13 cellular contexts compared by ENCODE assay signal in genomic region chr16:85284138-85284897, GRCh38.
A peak's percentile ranks its signal among the peaks of the same experiment; 100 is the strongest.
DNase-seq lines count a peak whose midpoint lies in the region; ATAC-seq, FAIRE-seq and TF ChIP-seq lines count a peak whose summit lies in the region.
"Had no signal": no experiment of that assay in that cellular context is flagged by ENCODE, and none has a peak within 500 bp of the region (broad histone marks: within the 10 kb centered on the region; RNA-seq: fewer than 3 reads in every experiment).

No MANE protein-coding gene starts in this region.

- H3K9ac ChIP-seq in HepG2 (ENCODE audit: insufficient read depth, low read depth, low read length): no peak overlapping the region
- no peak overlapping the region for H3K9ac ChIP-seq in SK-N-SH

- H3K27me3 Mint-ChIP-seq in glutamatergic neuron (ENCODE audit: unreplicated experiment): peaks cover 16% of the 10 kb centered on the region
- no peaks in the 10 kb centered on the region for H3K27me3 Mint-ChIP-seq in natural killer cell (ENCODE audit: low read depth in 2 of 2)
- no peaks in the 10 kb centered on the region for H3K27me3 Mint-ChIP-seq in activated naive CD4-positive, alpha-beta T cell treated with anti-CD3 and anti-CD28 coated beads for 36 hours (ENCODE audit: low read depth)
- H3K27me3 Mint-ChIP-seq: activated CD4-positive, alpha-beta T cell treated with anti-CD3 and anti-CD28 coated beads, Interleukin-2, amount 10 ng/mL, durations not matched to agents 7 days and 5 days had no signal

- TF ChIP-seq EP300 in HepG2 (IDR thresholded peaks at IDR 0.05; ENCODE audit: low read depth in 2 of 2, low read length in 2 of 2) (no peak), HepG2 (CRISPR knock-in tag; IDR thresholded peaks at IDR 0.05; ENCODE audit: borderline replicate concordance) (no peak), SK-N-SH (IDR thresholded peaks at IDR 0.05; ENCODE audit: borderline replicate concordance in 1 of 2, low read depth in 1 of 2, low read length in 1 of 2) (no peak)

- H3K27ac Mint-ChIP-seq in glutamatergic neuron (ENCODE audit: unreplicated experiment) (peak overlapping the region; percentile 95), natural killer cell (no peak overlapping the region)
- H3K27ac Mint-ChIP-seq in activated naive CD4-positive, alpha-beta T cell treated with anti-CD3 and anti-CD28 coated beads for 36 hours: no peak overlapping the region
- H3K27ac Mint-ChIP-seq: activated CD4-positive, alpha-beta T cell treated with anti-CD3 and anti-CD28 coated beads, Interleukin-2, amount 10 ng/mL, durations not matched to agents 7 days and 5 days had no signal

- 83% methylated on average over 38 of the region's 38 CpGs for WGBS in HepG2 (ENCODE audit: low lambda C conversion rate)
- WGBS in right lobe of liver (ENCODE audit: insufficient coverage, low coverage, low lambda C conversion rate, missing lambda C conversion rate): 89% methylated on average over 20 of the region's 38 CpGs
- 92% methylated on average over 36 of the region's 38 CpGs for WGBS in SK-N-SH (ENCODE audit: low lambda C conversion rate)

- H3F3A ChIP-seq in SK-N-SH (replicated peaks; ENCODE audit: insufficient read depth): peaks cover 6% of the 10 kb centered on the region

- no peak overlapping the region for H2AFZ ChIP-seq in HepG2 (ENCODE audit: low read length)
- no peak overlapping the region for H2AFZ ChIP-seq in SK-N-SH (ENCODE audit: low read depth)

- no peak for TF ChIP-seq POLR2A in HepG2 (IDR thresholded peaks at IDR 0.05; ENCODE audit: insufficient read depth in 1 of 2, low read depth in 2 of 2, low read length in 2 of 2)
- no peak for TF ChIP-seq POLR2A in right lobe of liver (IDR thresholded peaks at IDR 0.05)

- H3K4me3 Mint-ChIP-seq in glutamatergic neuron (ENCODE audit: unreplicated experiment) (peak overlapping the region; percentile 34), natural killer cell (no peak overlapping the region)
- H3K4me3 Mint-ChIP-seq in activated naive CD4-positive, alpha-beta T cell treated with anti-CD3 and anti-CD28 coated beads for 36 hours: no peak overlapping the region
- H3K4me3 Mint-ChIP-seq: activated CD4-positive, alpha-beta T cell treated with anti-CD3 and anti-CD28 coated beads, Interleukin-2, amount 10 ng/mL, durations not matched to agents 7 days and 5 days had no signal

- H4K20me1 ChIP-seq in HepG2 (ENCODE audit: insufficient read depth, low read length) (no peaks in the 10 kb centered on the region; the same call in 1 of the 2 replicates), SK-N-SH (ENCODE audit: insufficient read depth) (peaks cover 15% of the 10 kb centered on the region; the same call in 1 of the 2 replicates)

- H3K79me2 ChIP-seq in HepG2 (ENCODE audit: insufficient read depth, low read length) (no peaks in the 10 kb centered on the region), SK-N-SH (ENCODE audit: insufficient read depth) (no peaks in the 10 kb centered on the region)

- H3K4me3 ChIP-seq in HepG2 (replicated peaks in 1 of 3; ENCODE audit: insufficient read depth in 1 of 3, low read depth in 2 of 3, low read length in 3 of 3) (no peak overlapping the region), right lobe of liver (no peak overlapping the region), SK-N-SH (ENCODE audit: low read depth in 2 of 2, low read length in 1 of 2) (no peak overlapping the region)
- H3K4me3 ChIP-seq: gastroesophageal sphincter, SJSA1, thyroid gland had no signal

- H3K27ac ChIP-seq in HepG2 (ENCODE audit: extremely low read length, insufficient read depth, low read length) (no peak overlapping the region), right lobe of liver (no peak overlapping the region), SK-N-SH (ENCODE audit: low read depth in 2 of 2, low read length in 1 of 2) (peak overlapping the region in 1 of 2 experiments; percentile 36; a peak in 1 of 4 replicates)
- H3K27ac ChIP-seq: neutrophil, SJSA1, thyroid gland had no signal

- in situ Hi-C loops in HepG2 (cut with HindIII; ENCODE audit: extremely low pct_ligation_motif_present, low pct_unique_long_range_greater_than_20kb): no loop called here

- CTCF ChIA-PET in HepG2 (lab: Yijun Ruan, JAX; ENCODE audit: low intra/inter-chr PET ratio, low total read pairs): no interaction called here
- CTCF ChIA-PET in activated naive CD4-positive, alpha-beta T cell treated with anti-CD3 and anti-CD28 coated beads for 36 hours (lab: Charles Lee): no interaction called here
- CTCF ChIA-PET in SK-N-SH (lab: Yijun Ruan, JAX): interaction anchor here (0.7 to 7.3 kb wide), 15 partner anchors 8 to 169 kb away, joined by 3 to 67 read pairs (median 3); no protein-coding TSS in a partner anchor

- peaks cover 21% of the 10 kb centered on the region for H3K9me3 Mint-ChIP-seq in glutamatergic neuron (ENCODE audit: unreplicated experiment)
- H3K9me3 Mint-ChIP-seq in natural killer cell: no peaks in the 10 kb centered on the region
- H3K9me3 Mint-ChIP-seq in activated naive CD4-positive, alpha-beta T cell treated with anti-CD3 and anti-CD28 coated beads for 36 hours: no peaks in the 10 kb centered on the region
- H3K9me3 Mint-ChIP-seq: activated CD4-positive, alpha-beta T cell treated with anti-CD3 and anti-CD28 coated beads, Interleukin-2, amount 10 ng/mL, durations not matched to agents 7 days and 5 days had no signal

- peaks cover 35% of the 10 kb centered on the region for H3K4me1 ChIP-seq in HepG2 (ENCODE audit: insufficient read depth, low read length)
- peaks cover 0 to 42% (median 19%) of the 10 kb centered on the region in 4 donors for H3K4me1 ChIP-seq in right lobe of liver
- peaks cover 10 to 66% of the 10 kb centered on the region in 2 experiments; a peak in 3 of 4 replicates for H3K4me1 ChIP-seq in SK-N-SH (ENCODE audit: control insufficient read depth in 1 of 2, insufficient read depth in 2 of 2, low read depth in 1 of 2, low read length in 1 of 2)

- H3K36me3 ChIP-seq in HepG2 (replicated peaks in 1 of 2; ENCODE audit: control insufficient read depth in 1 of 2, insufficient read depth in 2 of 2, low read length in 2 of 2): no peaks in the 10 kb centered on the region
- no peaks in the 10 kb centered on the region for H3K36me3 ChIP-seq in right lobe of liver
- H3K36me3 ChIP-seq in SK-N-SH (replicated peaks in 1 of 2; ENCODE audit: control insufficient read depth in 1 of 2, insufficient read depth in 2 of 2, low read length in 1 of 2): no peaks in the 10 kb centered on the region
- H3K36me3 ChIP-seq: gastroesophageal sphincter, neutrophil, thyroid gland had no signal

- no peak overlapping the region for H3K4me2 ChIP-seq in HepG2 (ENCODE audit: low read depth, low read length)
- no peak overlapping the region for H3K4me2 ChIP-seq in SK-N-SH

- ATAC-seq in HepG2: no peak
- no peak for ATAC-seq in right lobe of liver
- ATAC-seq in natural killer cell: no peak
- ATAC-seq: gastroesophageal sphincter had no signal

- BruUV-seq in HepG2 (replicated peaks; lab: Mats Ljungman, UMichigan): no TSS peak

- TF ChIP-seq RAD21 in HepG2 (CRISPR knock-in tag; IDR thresholded peaks at IDR 0.05): no peak
- TF ChIP-seq RAD21 in SK-N-SH (IDR thresholded peaks at IDR 0.05; ENCODE audit: low read length): no peak

- DNase-seq in HepG2 (ENCODE audit: low spot score) (no peak), right lobe of liver (no peak), NCI-H748 (lab: John Stamatoyannopoulos, UW; ENCODE audit: unreplicated experiment) (peak; percentile 72), glutamatergic neuron (peak; percentile 37), natural killer cell (no peak), HT-29 (ENCODE audit: low spot score) (no peak), SK-N-SH (no peak)
- no peak for DNase-seq in activated naive CD4-positive, alpha-beta T cell treated with anti-CD3 and anti-CD28 coated beads for 36 hours
- DNase-seq: activated CD4-positive, alpha-beta T cell treated with anti-CD3 and anti-CD28 coated beads, Interleukin-2, amount 10 ng/mL, durations not matched to agents 7 days and 5 days; thyroid gland had no signal

- H3K36me3 Mint-ChIP-seq in glutamatergic neuron (ENCODE audit: unreplicated experiment): no peaks in the 10 kb centered on the region
- no peaks in the 10 kb centered on the region for H3K36me3 Mint-ChIP-seq in natural killer cell
- H3K36me3 Mint-ChIP-seq in activated naive CD4-positive, alpha-beta T cell treated with anti-CD3 and anti-CD28 coated beads for 36 hours (ENCODE audit: low read depth): no peaks in the 10 kb centered on the region

- TF ChIP-seq CTCF in HepG2 (CRISPR knock-in tag; IDR thresholded peaks at IDR 0.05) (no peak), right lobe of liver (IDR thresholded peaks at IDR 0.05) (no peak), glutamatergic neuron (IDR thresholded peaks at IDR 0.05; ENCODE audit: partially characterized antibody, unreplicated experiment) (no peak), natural killer cell (IDR thresholded peaks at IDR 0.05) (no peak), SK-N-SH (IDR thresholded peaks at IDR 0.05) (no peak)

- H3K9me2 ChIP-seq in SK-N-SH: no peaks in the 10 kb centered on the region

- POLR2A ChIA-PET in HepG2 (lab: Yijun Ruan, JAX) (no interaction called here), SK-N-SH (lab: Yijun Ruan, JAX) (no interaction called here)

- intact Hi-C loops in HepG2 (cut with micrococcal nuclease; ENCODE audit: unreplicated experiment): no loop called here
- intact Hi-C loops in right lobe of liver (cut with DNase I): no loop called here
- intact Hi-C loops in natural killer cell (cut with micrococcal nuclease): no loop called here
- intact Hi-C loops in activated naive CD4-positive, alpha-beta T cell treated with anti-CD3 and anti-CD28 coated beads for 36 hours (cut with micrococcal nuclease): no loop called here

- H3K9me3 ChIP-seq in HepG2 (ENCODE audit: low read length): no peaks in the 10 kb centered on the region
- no peaks in the 10 kb centered on the region for H3K9me3 ChIP-seq in right lobe of liver
- no peaks in the 10 kb centered on the region for H3K9me3 ChIP-seq in SK-N-SH
- H3K9me3 ChIP-seq: gastroesophageal sphincter, neutrophil, SJSA1, thyroid gland had no signal

- no peaks in the 10 kb centered on the region; a peak in 1 of 5 replicates for H3K27me3 ChIP-seq in HepG2 (ENCODE audit: control insufficient read depth in 1 of 2, insufficient read depth in 2 of 2, low read length in 2 of 2)
- H3K27me3 ChIP-seq in right lobe of liver: no peaks in the 10 kb centered on the region
- no peaks in the 10 kb centered on the region for H3K27me3 ChIP-seq in SK-N-SH (ENCODE audit: insufficient read depth)
- H3K27me3 ChIP-seq: gastroesophageal sphincter, neutrophil, SJSA1, thyroid gland had no signal

- no peak for FAIRE-seq in HepG2 (lab: Jason Lieb, UNC)

- H3K4me1 Mint-ChIP-seq in glutamatergic neuron (ENCODE audit: low read depth, unreplicated experiment) (peaks cover 60% of the 10 kb centered on the region), natural killer cell (no peaks in the 10 kb centered on the region)
- no peaks in the 10 kb centered on the region for H3K4me1 Mint-ChIP-seq in activated naive CD4-positive, alpha-beta T cell treated with anti-CD3 and anti-CD28 coated beads for 36 hours (ENCODE audit: low read depth)
- H3K4me1 Mint-ChIP-seq: activated CD4-positive, alpha-beta T cell treated with anti-CD3 and anti-CD28 coated beads, Interleukin-2, amount 10 ng/mL, durations not matched to agents 7 days and 5 days had no signal

TF ChIP-seq in HepG2, 621 proteins besides CTCF, POLR2A, EP300 and RAD21 (continues in another document):
- no peak for TF ChIP-seq ZSCAN31 (CRISPR knock-in tag; IDR thresholded peaks at IDR 0.05; ENCODE audit: low read depth)

Comparison
In these comparisons a context has a peak if more than half of its experiments do, and no peak if none do; other contexts are left out.
1. DNase-seq: peak in NCI-H748 (single experiment) and glutamatergic neuron (single experiment); none in HepG2 (single experiment), right lobe of liver (0 of 3), natural killer cell (single experiment), activated naive CD4-positive, alpha-beta T cell treated with anti-CD3 and anti-CD28 coated beads for 36 hours (single experiment), HT-29 (single experiment) and SK-N-SH (single experiment).